11 cellular contexts compared by ENCODE assay signal in genomic region chr11:101456812-101457211, GRCh38.
DNase-seq lines count a peak whose midpoint lies in the region; ATAC-seq, FAIRE-seq and TF ChIP-seq lines count a peak whose summit lies in the region.
"Had no signal": no experiment of that assay in that cellular context is flagged by ENCODE, and none has a peak within 500 bp of the region (broad histone marks: within the 10 kb centered on the region; RNA-seq: fewer than 3 reads in every experiment).

No MANE protein-coding gene starts in this region.

- no CpG with 5 or more reads among the region's 1 CpG for WGBS in IMR-90 (ENCODE audit: extremely low coverage in 2 of 2, insufficient read length in 1 of 2), 2 experiments

- no peak overlapping the region for H3K9ac ChIP-seq in IMR-90 (ENCODE audit: low read depth, low read length)

- H3K14ac ChIP-seq in IMR-90 (replicated peaks; ENCODE audit: low read depth, low read length), result no peak overlapping the region

- no peak overlapping the region for H3K27ac ChIP-seq in IMR-90 (ENCODE audit: insufficient read depth, low read length)

- peaks cover 4% of the 10 kb centered on the region; the same call in 1 of the 2 replicates for H3K9me1 ChIP-seq in IMR-90 (ENCODE audit: insufficient read depth, low read length)

- H3K18ac ChIP-seq in IMR-90 (ENCODE audit: low read depth, low read length), result 0 out of 2 replicates have a peak overlapping the region, but pooled peaks have one; percentile 59

- CTCF ChIA-PET in IMR-90 (lab: Yijun Ruan, JAX), result interaction anchor here (0.9 to 2.3 kb wide), 4 partner anchors 304 to 404 kb away, joined by 3 to 15 read pairs (median 4); no protein-coding TSS in a partner anchor

- no peaks in the 10 kb centered on the region for H3K79me1 ChIP-seq in IMR-90 (ENCODE audit: low read depth in 1 of 2, low read length in 2 of 2)

- no peak overlapping the region for H4K91ac ChIP-seq in IMR-90 (ENCODE audit: insufficient read depth, low read depth, low read length)

- H2AFZ ChIP-seq in IMR-90 (replicated peaks; ENCODE audit: low read length, poor library complexity), result no peak overlapping the region

- H3K36me3 ChIP-seq in IMR-90 (ENCODE audit: control insufficient read depth, insufficient read depth, low read length), result peaks cover 1% of the 10 kb centered on the region
- H3K36me3 ChIP-seq in H7 (replicated peaks; ENCODE audit: control insufficient read depth, insufficient read depth, low read length), result no peaks in the 10 kb centered on the region

- H3K56ac ChIP-seq in IMR-90 (ENCODE audit: extremely low read depth, insufficient read depth, low read length), result no peak overlapping the region

- peak overlapping the region in 1 of 2 experiments; percentile 52; a peak in 1 of 4 replicates for H4K8ac ChIP-seq in IMR-90 (ENCODE audit: low read depth in 2 of 2, low read length in 2 of 2)

- peak overlapping the region; percentile 42; the same call in 1 of the 2 replicates for H2BK120ac ChIP-seq in IMR-90 (ENCODE audit: low read depth, low read length)

- BruUV-seq in IMR-90 (replicated peaks; lab: Mats Ljungman, UMichigan), result no TSS peak

- no peaks in the 10 kb centered on the region for H4K20me1 ChIP-seq in IMR-90 (ENCODE audit: insufficient read depth, low read length)

- H2BK5ac ChIP-seq in IMR-90 (ENCODE audit: low read depth, low read length, poor library complexity, severe bottlenecking), result peak overlapping the region; percentile 40

- peak; percentile 70 for TF ChIP-seq RAD21 in IMR-90 (IDR thresholded peaks at IDR 0.05; ENCODE audit: low read length)

- DNase-seq in IMR-90 (peak; percentile 52), astrocyte of the cerebellum (ENCODE audit: low read depth) (no peak), kidney tubule cell (ENCODE audit: low spot score) (peak; percentile 28), H7 (no peak), AG08395 (ENCODE audit: low spot score) (no peak), cerebellar cortex (ENCODE audit: low spot score) (no peak)
- DNase-seq: activated naive CD8-positive, alpha-beta T cell treated with anti-CD3 and anti-CD28 coated beads, Interleukin-2, amount 10 ng/mL, durations not matched to agents 7 days and 5 days; Calu3 had no signal

- TF ChIP-seq POLR2A in IMR-90 (IDR thresholded peaks at IDR 0.05; ENCODE audit: low read depth, low read length), result no peak

- intact Hi-C loops in IMR-90 (cut with micrococcal nuclease), result loop anchor here (1.0 to 5.0 kb wide), 3 partner anchors 320 to 550 kb away; no protein-coding TSS in a partner anchor

- H2BK15ac ChIP-seq in IMR-90 (ENCODE audit: low read depth, low read length), result no peak overlapping the region; the same call in 2 of the 3 replicates

- 0 out of 2 replicates have a peak overlapping the region, but pooled peaks have one; percentile 26 for H2BK20ac ChIP-seq in IMR-90 (ENCODE audit: low read depth, low read length)

- no peak overlapping the region for H3K4ac ChIP-seq in IMR-90 (ENCODE audit: low read depth, low read length)

- H3K4me3 ChIP-seq in IMR-90 (ENCODE audit: insufficient read depth, low read depth, low read length) (no peak overlapping the region), astrocyte of the cerebellum (ENCODE audit: low read depth, low read length) (no peak overlapping the region), H7 (ENCODE audit: insufficient read depth, low read depth, low read length) (no peak overlapping the region)

- dilution Hi-C loops in IMR-90 (cut with HindIII; ENCODE audit: low sequenced_read_pairs, unreplicated experiment), result no loop called here

- H3K4me1 ChIP-seq in IMR-90 (ENCODE audit: control insufficient read depth, insufficient read depth, low read length), result peaks cover 5% of the 10 kb centered on the region; the same call in 1 of the 2 replicates

- H3K4me2 ChIP-seq in IMR-90 (ENCODE audit: low read depth, low read length), result no peak overlapping the region

- H3K9me3 ChIP-seq in IMR-90 (ENCODE audit: control insufficient read depth, insufficient read depth, low read length), result peaks cover 4% of the 10 kb centered on the region

- peak; percentile 91 for FAIRE-seq in A204.1 (lab: Jason Lieb, UNC)

- no peak overlapping the region for H2AK9ac ChIP-seq in IMR-90 (replicated peaks; ENCODE audit: low read depth, low read length, poor library complexity)

- H2AK5ac ChIP-seq in IMR-90 (ENCODE audit: low read depth, low read length), result no peak overlapping the region

- in situ Hi-C loops in IMR-90 (cut with MboI; ENCODE audit: low sequenced_read_pairs) (no loop called here), astrocyte of the cerebellum (cut with HindIII; ENCODE audit: low sequenced_read_pairs) (no loop called here)

- H3K27me3 ChIP-seq in IMR-90 (ENCODE audit: control insufficient read depth, insufficient read depth, low read length) (no peaks in the 10 kb centered on the region), H7 (ENCODE audit: control insufficient read depth, insufficient read depth, low read length) (no peaks in the 10 kb centered on the region)

- H4K5ac ChIP-seq in IMR-90 (ENCODE audit: low read depth, low read length), result no peak overlapping the region

- H3K23ac ChIP-seq in IMR-90 (ENCODE audit: low read depth, low read length), result no peak overlapping the region

- peak; percentile 68 for TF ChIP-seq CTCF in IMR-90 (conservative IDR thresholded peaks at IDR 0.05; ENCODE audit: low read depth, low read length)
- peak; percentile 6 for TF ChIP-seq CTCF in astrocyte of the cerebellum (IDR thresholded peaks at IDR 0.05; ENCODE audit: low read depth, low read length, missing control alignments)

- POLR2A ChIA-PET in IMR-90 (lab: Charles Lee; ENCODE audit: unreplicated experiment), result no interaction called here

- peak; percentile 56 for ATAC-seq in IMR-90 (ENCODE audit: low read depth)
- no peak for ATAC-seq in GM18870 (IDR thresholded peaks at IDR 0.05; ENCODE audit: unreplicated experiment)
- ATAC-seq: left lobe of liver had no signal

TF ChIP-seq in IMR-90, 13 proteins besides CTCF, POLR2A, EP300 and RAD21:
- TF ChIP-seq NFE2L2 (IDR thresholded peaks at IDR 0.05; ENCODE audit: low read depth, low read length) (no peak), SMC3 (IDR thresholded peaks at IDR 0.05; ENCODE audit: low read depth, low read length) (peak; percentile 77), MXI1 (IDR thresholded peaks at IDR 0.05; ENCODE audit: borderline replicate concordance, low read depth, low read length) (no peak), USF2 (IDR thresholded peaks at IDR 0.05; ENCODE audit: low read depth, low read length) (no peak), FOS (IDR thresholded peaks at IDR 0.05; ENCODE audit: low read depth, low read length) (no peak), RFX5 (IDR thresholded peaks at IDR 0.05; ENCODE audit: low read depth, low read length) (no peak)
TF ChIP-seq in IMR-90: peak in this region for 1.

Comparison
In these comparisons a context has a peak if more than half of its experiments do, and no peak if none do; other contexts are left out.
1. DNase-seq: peak in IMR-90 (single experiment) and kidney tubule cell (single experiment); none in astrocyte of the cerebellum (single experiment), H7 (single experiment), AG08395 (single experiment) and cerebellar cortex (single experiment).